In genomic region chr17:75349589-75349988, GRCh38 we compare ENCODE assay signal across 1 cellular context.
TF ChIP-seq lines count a peak whose summit lies in the region.

No MANE protein-coding gene starts in this region.

TF ChIP-seq in GM23338, 12 proteins besides CTCF, POLR2A, EP300 and RAD21:
- TF ChIP-seq NANOG (IDR thresholded peaks at IDR 0.05; ENCODE audit: borderline replicate concordance) (no peak), ZNF462 (CRISPR knock-in tag; IDR thresholded peaks at IDR 0.05) (no peak)
